In genomic region chr14:69002069-69002468, GRCh38 we compare ENCODE assay signal across 8 cellular contexts. TPM values are rescaled to one million over a fixed set of nuclear protein-coding genes. Genes with fewer than 3 reads are reported as not detected.
DNase-seq lines count a peak whose midpoint lies in the region; TF ChIP-seq lines count a peak whose summit lies in the region.

No MANE protein-coding gene starts in this region.

- H3K27me3 ChIP-seq in GM06990 (replicated peaks; ENCODE audit: control insufficient read depth, insufficient read depth, low read length), result no peaks in the 10 kb centered on the region; the same call in none of the 2 replicates
- H3K27me3 ChIP-seq in OCI-LY3 (ENCODE audit: low read depth, low read length), result peaks cover 12% of the 10 kb centered on the region; the same call in 1 of the 2 replicates
- H3K27me3 ChIP-seq in neural progenitor cell, result no peaks in the 10 kb centered on the region

- H3K36me3 Mint-ChIP-seq in neural progenitor cell (no peaks in the 10 kb centered on the region), osteocyte (ENCODE audit: unreplicated experiment) (no peaks in the 10 kb centered on the region)

- H3K4me2 ChIP-seq in OCI-LY3 (ENCODE audit: low read length) (no peak overlapping the region), neural progenitor cell (no peak overlapping the region)

- H3K9ac ChIP-seq in OCI-LY3 (ENCODE audit: low read length) (no peak overlapping the region), neural progenitor cell (no peak overlapping the region)

- H3K4me3 ChIP-seq in GM06990 (replicated peaks; ENCODE audit: low read depth, low read length) (no peak overlapping the region), OCI-LY3 (ENCODE audit: low read length) (no peak overlapping the region), epithelial cell of proximal tubule (ENCODE audit: low read depth, low read length) (no peak overlapping the region), neural progenitor cell (no peak overlapping the region)

- no peak overlapping the region for H3K4me3 Mint-ChIP-seq in neural progenitor cell
- no peak overlapping the region for H3K4me3 Mint-ChIP-seq in osteocyte (ENCODE audit: unreplicated experiment)

- peaks cover 8% of the 10 kb centered on the region for H3F3A ChIP-seq in neural progenitor cell (ENCODE audit: low read depth)

- H3K4me1 Mint-ChIP-seq in neural progenitor cell (peaks cover 14% of the 10 kb centered on the region), osteocyte (ENCODE audit: unreplicated experiment) (peaks cover 23% of the 10 kb centered on the region)

- H3K27me3 Mint-ChIP-seq in neural progenitor cell (ENCODE audit: insufficient read depth, low read depth) (peaks cover 16% of the 10 kb centered on the region), osteocyte (ENCODE audit: unreplicated experiment) (no peaks in the 10 kb centered on the region)

- TF ChIP-seq CTCF in GM06990 (IDR thresholded peaks at IDR 0.05; ENCODE audit: insufficient read depth, low read length, poor library complexity, severe bottlenecking) (peak; percentile 11), OCI-LY3 (IDR thresholded peaks at IDR 0.05; ENCODE audit: low read depth, low read length) (peak; percentile 33; the same call in 1 of the 2 replicates), epithelial cell of proximal tubule (conservative IDR thresholded peaks at IDR 0.05; ENCODE audit: low read depth, low read length) (peak; percentile 49), neural progenitor cell (IDR thresholded peaks at IDR 0.05) (no peak), osteocyte (IDR thresholded peaks at IDR 0.05) (no peak)

- no peak overlapping the region for H3K27ac Mint-ChIP-seq in neural progenitor cell
- H3K27ac Mint-ChIP-seq in osteocyte (ENCODE audit: unreplicated experiment), result no peak overlapping the region

- H3K27ac ChIP-seq in OCI-LY3 (ENCODE audit: low read length) (no peak overlapping the region), neural progenitor cell (no peak overlapping the region)

- H3K79me2 ChIP-seq in OCI-LY3 (ENCODE audit: low read length), result no peaks in the 10 kb centered on the region
- no peaks in the 10 kb centered on the region for H3K79me2 ChIP-seq in neural progenitor cell (ENCODE audit: low read depth)

- H3K4me1 ChIP-seq in OCI-LY3 (ENCODE audit: low read length), result no peaks in the 10 kb centered on the region
- peaks cover 7% of the 10 kb centered on the region for H3K4me1 ChIP-seq in neural progenitor cell

- no peaks in the 10 kb centered on the region for H3K9me3 ChIP-seq in OCI-LY3 (ENCODE audit: insufficient read depth, low read length)
- H3K9me3 ChIP-seq in neural progenitor cell (ENCODE audit: low read depth), result no peaks in the 10 kb centered on the region

- DNase-seq in GM06990 (ENCODE audit: extremely low read depth, insufficient read length) (no peak), epithelial cell of proximal tubule (ENCODE audit: low read depth) (no peak), neural progenitor cell (ENCODE audit: low spot score) (peak; percentile 40), nucleus accumbens (lab: John Stamatoyannopoulos, UW) (no peak), occipital lobe (lab: John Stamatoyannopoulos, UW) (no peak), osteocyte (ENCODE audit: extremely low spot score, unreplicated experiment) (no peak), GDM1 (lab: John Stamatoyannopoulos, UW) (no peak)

- H3K9me3 Mint-ChIP-seq in neural progenitor cell (peaks cover 2% of the 10 kb centered on the region), osteocyte (ENCODE audit: unreplicated experiment) (no peaks in the 10 kb centered on the region)

- H3K36me3 ChIP-seq in GM06990 (ENCODE audit: control insufficient read depth, insufficient read depth, low read length) (no peaks in the 10 kb centered on the region), OCI-LY3 (replicated peaks; ENCODE audit: low read depth, low read length) (no peaks in the 10 kb centered on the region), neural progenitor cell (no peaks in the 10 kb centered on the region)

- no peaks in the 10 kb centered on the region for H4K20me1 ChIP-seq in OCI-LY3 (ENCODE audit: insufficient read depth, low read length)
- no peaks in the 10 kb centered on the region for H4K20me1 ChIP-seq in neural progenitor cell (ENCODE audit: low read depth)

- no peak overlapping the region for H2AFZ ChIP-seq in OCI-LY3 (ENCODE audit: low read depth, low read length)
- H2AFZ ChIP-seq in neural progenitor cell (replicated peaks), result no peak overlapping the region

RNA-seq across cellular contexts. Expression of gene ACTN1, which starts 23.0 kb away (rescaled TPM):
- total RNA-seq in epithelial cell of proximal tubule, result 479 and 666 TPM in 2 replicates
- 70.7 and 97.7 TPM in 2 replicates for total RNA-seq in neural progenitor cell (ENCODE audit: low replicate concordance)
- 12.2 TPM for total RNA-seq in occipital lobe
- total RNA-seq in osteocyte, result 371 and 380 TPM in 2 replicates

Comparison
In these comparisons a context has a peak if more than half of its experiments do, and no peak if none do; other contexts are left out.
1. CTCF ChIP-seq: peak in GM06990 (single experiment), OCI-LY3 (single experiment) and epithelial cell of proximal tubule (single experiment); none in neural progenitor cell (single experiment) and osteocyte (single experiment).